25 cellular contexts compared by ENCODE assay signal in the genomic region with DNA sequence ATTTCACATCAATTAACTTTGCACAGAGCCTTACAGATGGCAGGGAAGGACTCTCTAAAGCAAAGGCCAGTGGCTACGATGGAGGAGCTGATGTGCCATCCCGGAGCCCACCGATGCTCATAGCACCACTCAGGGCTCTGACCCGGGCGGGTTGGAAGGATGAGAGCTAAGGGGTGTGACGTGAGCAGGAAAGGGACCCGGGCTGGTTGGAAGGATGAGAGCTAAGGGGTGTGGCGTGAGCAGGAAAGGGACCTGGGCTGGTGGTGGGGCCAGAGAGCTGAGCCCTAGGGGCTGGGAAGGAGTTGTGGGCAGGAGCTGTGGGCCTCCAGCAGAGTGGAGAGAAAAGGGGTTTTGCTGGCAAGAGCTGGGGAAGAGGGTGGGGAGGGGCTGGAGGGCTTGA. TPM values are rescaled to one million over a fixed set of nuclear protein-coding genes. Genes with fewer than 3 reads are reported as not detected.
A peak's percentile ranks its signal among the peaks of the same experiment; 100 is the strongest.
DNase-seq lines count a peak whose midpoint lies in the region; ATAC-seq, FAIRE-seq and TF ChIP-seq lines count a peak whose summit lies in the region.
"Had no signal": no experiment of that assay in that cellular context is flagged by ENCODE, and none has a peak within 500 bp of the region (broad histone marks: within the 10 kb centered on the region; RNA-seq: fewer than 3 reads in every experiment).

No MANE protein-coding gene starts in this region.

- H3K9me2 ChIP-seq in MM.1S (replicated peaks; ENCODE audit: insufficient read depth, low read length) = no peaks in the 10 kb centered on the region

- no TSS peak for BruUV-seq in Caco-2 (replicated peaks; lab: Mats Ljungman, UMichigan)

- no peaks in the 10 kb centered on the region for H3F3A ChIP-seq in MM.1S (ENCODE audit: insufficient read depth, low read length)

- H3K4me3 ChIP-seq in astrocyte (ENCODE audit: insufficient read depth, low read depth, low read length) (no peak overlapping the region), Caco-2 (ENCODE audit: low read depth, low read length) (no peak overlapping the region), MM.1S (ENCODE audit: low read length) (no peak overlapping the region)
- H3K4me3 ChIP-seq: sigmoid colon, tibial artery had no signal

- no peak overlapping the region for H3K4me3 Mint-ChIP-seq in T-helper 1 cell treated with Interleukin-12 subunit alpha and Interleukin-12 subunit beta and Interleukin-4 antibody, amounts not matched to agents 30 μg/mL and 1 μg/mL, for 36 hours
- H3K4me3 Mint-ChIP-seq in CD4-positive, alpha-beta T cell = peak overlapping the region; percentile 42
- H3K4me3 Mint-ChIP-seq in astrocyte (ENCODE audit: unreplicated experiment) = no peak overlapping the region
- H3K4me3 Mint-ChIP-seq in nephron = peak overlapping the region; percentile 33 to 54 (median 41)
- H3K4me3 Mint-ChIP-seq in Caco-2 (ENCODE audit: unreplicated experiment) = no peak overlapping the region
- H3K4me3 Mint-ChIP-seq: activated CD8-positive, alpha-beta memory T cell treated with anti-CD3 and anti-CD28 coated beads, Interleukin-2, amount 10 ng/mL, durations not matched to agents 7 days and 5 days; nephron progenitor cell had no signal

- TF ChIP-seq CTCF in CD4-positive, alpha-beta T cell (IDR thresholded peaks at IDR 0.05) = no peak
- TF ChIP-seq CTCF in astrocyte (IDR thresholded peaks at IDR 0.05; ENCODE audit: insufficient read depth, low read depth, low read length) = no peak
- no peak for TF ChIP-seq CTCF in nephron (IDR thresholded peaks at IDR 0.05; ENCODE audit: unreplicated experiment in 3 of 3)
- no peak for TF ChIP-seq CTCF in Caco-2 (IDR thresholded peaks at IDR 0.05; ENCODE audit: insufficient read depth in 1 of 2, low read depth in 1 of 2, low read length in 1 of 2, severe bottlenecking in 1 of 2, unreplicated experiment in 1 of 2)
- TF ChIP-seq CTCF in MM.1S (IDR thresholded peaks at IDR 0.05; ENCODE audit: low read length) = no peak

- H3K36me3 ChIP-seq in astrocyte (ENCODE audit: insufficient read depth, low read length) = no peaks in the 10 kb centered on the region
- H3K36me3 ChIP-seq in Caco-2 (ENCODE audit: control insufficient read depth, insufficient read depth, low read length) = no peaks in the 10 kb centered on the region
- no peaks in the 10 kb centered on the region for H3K36me3 ChIP-seq in MM.1S (replicated peaks; ENCODE audit: insufficient read depth, low read length)
- H3K36me3 ChIP-seq: sigmoid colon, tibial artery had no signal

- H3K27me3 ChIP-seq in CD4-positive, alpha-beta T cell (ENCODE audit: control insufficient read depth, insufficient read depth, low read length) = no peaks in the 10 kb centered on the region
- H3K27me3 ChIP-seq in astrocyte (ENCODE audit: insufficient read depth, low read length) = peaks cover 21% of the 10 kb centered on the region
- no peaks in the 10 kb centered on the region for H3K27me3 ChIP-seq in Caco-2 (replicated peaks; ENCODE audit: control insufficient read depth, insufficient read depth, low read length)
- H3K27me3 ChIP-seq in MM.1S (replicated peaks; ENCODE audit: insufficient read depth, low read length) = peaks cover 43% of the 10 kb centered on the region

- H3K79me2 ChIP-seq in astrocyte (ENCODE audit: insufficient read depth, low read length) = peaks cover 6% of the 10 kb centered on the region
- H3K79me2 ChIP-seq in MM.1S (ENCODE audit: low read length) = peaks cover 5% of the 10 kb centered on the region

- POLR2A ChIA-PET in CD4-positive, alpha-beta T cell (lab: Charles Lee) = interaction anchor here (1.4 to 4.6 kb wide), 3 partner anchors 9 to 56 kb away, joined by 4 to 69 read pairs (median 11); no protein-coding TSS in a partner anchor
- POLR2A ChIA-PET in Caco-2 (lab: Charles Lee) = interaction anchor here (0.6 kb wide), 1 partner anchor 56 kb away, joined by 8 read pairs; no protein-coding TSS in a partner anchor

- H3K27me3 Mint-ChIP-seq in T-helper 1 cell treated with Interleukin-12 subunit alpha and Interleukin-12 subunit beta and Interleukin-4 antibody, amounts not matched to agents 30 μg/mL and 1 μg/mL, for 36 hours (ENCODE audit: low read depth) = no peaks in the 10 kb centered on the region
- H3K27me3 Mint-ChIP-seq in CD4-positive, alpha-beta T cell = no peaks in the 10 kb centered on the region
- H3K27me3 Mint-ChIP-seq in astrocyte (ENCODE audit: low read depth, unreplicated experiment) (peaks cover 31% of the 10 kb centered on the region), nephron (ENCODE audit: low read depth) (peaks cover 36% of the 10 kb centered on the region), Caco-2 (ENCODE audit: insufficient read depth, unreplicated experiment) (peaks cover 8% of the 10 kb centered on the region)
- H3K27me3 Mint-ChIP-seq: activated CD8-positive, alpha-beta memory T cell treated with anti-CD3 and anti-CD28 coated beads, Interleukin-2, amount 10 ng/mL, durations not matched to agents 7 days and 5 days; stimulated activated naive CD8-positive, alpha-beta T cell treated with anti-CD3 and anti-CD28 coated beads, Interleukin-15, amount 100 ng/mL, for 72 hours had no signal

- intact Hi-C loops in CD4-positive, alpha-beta T cell (cut with DNase I, micrococcal nuclease) = loop anchor here (5.0 kb wide), 2 partner anchors 39 to 299 kb away; no protein-coding TSS in a partner anchor
- intact Hi-C loops in Caco-2 (cut with micrococcal nuclease; ENCODE audit: unreplicated experiment) = no loop called here

- H3K9me3 ChIP-seq in CD4-positive, alpha-beta T cell (ENCODE audit: control insufficient read depth, low read length) = no peaks in the 10 kb centered on the region
- peaks cover 4% of the 10 kb centered on the region for H3K9me3 ChIP-seq in astrocyte (ENCODE audit: insufficient read depth, low read depth, low read length)
- no peaks in the 10 kb centered on the region for H3K9me3 ChIP-seq in Caco-2
- no peaks in the 10 kb centered on the region for H3K9me3 ChIP-seq in MM.1S (replicated peaks; ENCODE audit: insufficient read depth, low read length)
- H3K9me3 ChIP-seq: sigmoid colon, tibial artery had no signal

- H4K20me1 ChIP-seq in astrocyte (ENCODE audit: insufficient read depth, low read length) = peaks cover 5% of the 10 kb centered on the region
- no peaks in the 10 kb centered on the region for H4K20me1 ChIP-seq in MM.1S (ENCODE audit: insufficient read depth, low read length)

- H2AFZ ChIP-seq in astrocyte (ENCODE audit: low read depth, low read length) (no peak overlapping the region), MM.1S (ENCODE audit: low read length) (no peak overlapping the region)

- H3K36me3 Mint-ChIP-seq in T-helper 1 cell treated with Interleukin-12 subunit alpha and Interleukin-12 subunit beta and Interleukin-4 antibody, amounts not matched to agents 30 μg/mL and 1 μg/mL, for 36 hours (ENCODE audit: low read depth) = peaks cover 2% of the 10 kb centered on the region
- peaks cover 3% of the 10 kb centered on the region for H3K36me3 Mint-ChIP-seq in CD4-positive, alpha-beta T cell (ENCODE audit: low read depth)
- H3K36me3 Mint-ChIP-seq in astrocyte (ENCODE audit: low read depth, unreplicated experiment) (no peaks in the 10 kb centered on the region), nephron (ENCODE audit: low read depth) (no peaks in the 10 kb centered on the region), Caco-2 (ENCODE audit: insufficient read depth, unreplicated experiment) (no peaks in the 10 kb centered on the region)
- H3K36me3 Mint-ChIP-seq: activated CD8-positive, alpha-beta memory T cell treated with anti-CD3 and anti-CD28 coated beads, Interleukin-2, amount 10 ng/mL, durations not matched to agents 7 days and 5 days had no signal

- DNase-seq in T-helper 1 cell (no peak), astrocyte (ENCODE audit: low read depth) (no peak), Caco-2 (no peak), MM.1S (no peak)
- DNase-seq in CD4-positive, alpha-beta T cell = no peak
- DNase-seq: activated CD4-positive, CD25-positive, alpha-beta regulatory T cell treated with anti-CD3 and anti-CD28 coated beads, Interleukin-2, amount 50 U/mL, for 72 hours; activated CD8-positive, alpha-beta memory T cell treated with anti-CD3 and anti-CD28 coated beads, Interleukin-2, amount 10 ng/mL, durations not matched to agents 7 days and 5 days; activated T-cell treated with anti-CD3 and anti-CD28 coated beads, Interleukin-2, amount 50 U/mL, for 72 hours; DMS53; KG1; NCI-H1436; NCI-H2107; NCI-H446 treated with DMSO at 0.1 percent for 48 hours; nephron progenitor cell; sigmoid colon; stimulated activated naive CD8-positive, alpha-beta T cell treated with anti-CD3 and anti-CD28 coated beads, Interleukin-15, amount 100 ng/mL, for 72 hours; tibial artery had no signal

- H3K4me2 ChIP-seq in astrocyte (ENCODE audit: low read length) (no peak overlapping the region), MM.1S (ENCODE audit: low read depth, low read length) (no peak overlapping the region)

- H3K9me3 Mint-ChIP-seq in T-helper 1 cell treated with Interleukin-12 subunit alpha and Interleukin-12 subunit beta and Interleukin-4 antibody, amounts not matched to agents 30 μg/mL and 1 μg/mL, for 36 hours = no peaks in the 10 kb centered on the region
- no peaks in the 10 kb centered on the region for H3K9me3 Mint-ChIP-seq in CD4-positive, alpha-beta T cell
- H3K9me3 Mint-ChIP-seq in astrocyte (ENCODE audit: unreplicated experiment) = no peaks in the 10 kb centered on the region
- H3K9me3 Mint-ChIP-seq in nephron = no peaks in the 10 kb centered on the region
- no peaks in the 10 kb centered on the region for H3K9me3 Mint-ChIP-seq in Caco-2 (ENCODE audit: unreplicated experiment)
- H3K9me3 Mint-ChIP-seq: activated naive CD4-positive, alpha-beta T cell treated with anti-CD3 and anti-CD28 coated beads, Interleukin-2, amount 50 U/mL, for 72 hours; activated T-cell treated with anti-CD3 and anti-CD28 coated beads, Interleukin-2, amount 50 U/mL, for 72 hours; nephron progenitor cell had no signal

- H3K27ac Mint-ChIP-seq in T-helper 1 cell treated with Interleukin-12 subunit alpha and Interleukin-12 subunit beta and Interleukin-4 antibody, amounts not matched to agents 30 μg/mL and 1 μg/mL, for 36 hours = peak overlapping the region; percentile 65
- peak overlapping the region; percentile 81 for H3K27ac Mint-ChIP-seq in CD4-positive, alpha-beta T cell
- peak overlapping the region; percentile 27 for H3K27ac Mint-ChIP-seq in astrocyte (ENCODE audit: unreplicated experiment)
- H3K27ac Mint-ChIP-seq in nephron = no peak overlapping the region
- H3K27ac Mint-ChIP-seq in Caco-2 (ENCODE audit: unreplicated experiment) = no peak overlapping the region
- H3K27ac Mint-ChIP-seq: activated naive CD4-positive, alpha-beta T cell treated with anti-CD3 and anti-CD28 coated beads, Interleukin-2, amount 50 U/mL, for 72 hours; activated T-cell treated with anti-CD3 and anti-CD28 coated beads, Interleukin-2, amount 50 U/mL, for 72 hours; nephron progenitor cell had no signal

- no peak overlapping the region for H3K27ac ChIP-seq in CD4-positive, alpha-beta T cell (ENCODE audit: low read depth, low read length)
- H3K27ac ChIP-seq in astrocyte (ENCODE audit: low read depth, low read length) (no peak overlapping the region), MM.1S (ENCODE audit: low read length) (no peak overlapping the region)
- H3K27ac ChIP-seq: 22Rv1, epithelial cell of prostate, sigmoid colon, tibial artery had no signal

- no peak for FAIRE-seq in astrocyte (lab: Jason Lieb, UNC)
- FAIRE-seq: G401.6 had no signal

- CTCF ChIA-PET in CD4-positive, alpha-beta T cell (lab: Charles Lee) = no interaction called here
- CTCF ChIA-PET in Caco-2 (lab: Charles Lee) = no interaction called here

- H3K4me1 ChIP-seq in astrocyte (ENCODE audit: insufficient read depth, low read length) (peaks cover 5% of the 10 kb centered on the region), Caco-2 (peaks cover 9% of the 10 kb centered on the region; the same call in 1 of the 2 replicates), MM.1S (ENCODE audit: low read length) (peaks cover 7% of the 10 kb centered on the region; the same call in 1 of the 2 replicates)

- peaks cover 25% of the 10 kb centered on the region for H3K4me1 Mint-ChIP-seq in T-helper 1 cell treated with Interleukin-12 subunit alpha and Interleukin-12 subunit beta and Interleukin-4 antibody, amounts not matched to agents 30 μg/mL and 1 μg/mL, for 36 hours (ENCODE audit: low read depth)
- peaks cover 43% of the 10 kb centered on the region for H3K4me1 Mint-ChIP-seq in CD4-positive, alpha-beta T cell (ENCODE audit: low read depth)
- H3K4me1 Mint-ChIP-seq in astrocyte (ENCODE audit: low read depth, unreplicated experiment) = peaks cover 1% of the 10 kb centered on the region
- peaks cover 2% of the 10 kb centered on the region for H3K4me1 Mint-ChIP-seq in nephron
- no peaks in the 10 kb centered on the region for H3K4me1 Mint-ChIP-seq in Caco-2 (ENCODE audit: low read depth, unreplicated experiment)

- H3K9ac ChIP-seq in astrocyte (ENCODE audit: low read length) = no peak overlapping the region
- H3K9ac ChIP-seq in MM.1S (ENCODE audit: low read length) = no peak overlapping the region

- ATAC-seq in CD4-positive, alpha-beta T cell (ENCODE audit: poor library complexity) = no peak
- no peak for ATAC-seq in HG03097 (IDR thresholded peaks at IDR 0.05; ENCODE audit: low FRiP score, unreplicated experiment)
- ATAC-seq: activated CD8-positive, alpha-beta memory T cell treated with anti-CD3 and anti-CD28 coated beads, Interleukin-2, amount 10 ng/mL, durations not matched to agents 7 days and 5 days; activated naive CD4-positive, alpha-beta T cell treated with anti-CD3 and anti-CD28 coated beads, Interleukin-2, amount 50 U/mL, for 72 hours; activated T-cell treated with anti-CD3 and anti-CD28 coated beads, Interleukin-2, amount 50 U/mL, for 72 hours; left lobe of liver; stimulated activated naive CD8-positive, alpha-beta T cell treated with anti-CD3 and anti-CD28 coated beads, Interleukin-15, amount 100 ng/mL, for 72 hours had no signal

RNA-seq across cellular contexts. Expression of a gene that starts 3.8 kb away (rescaled TPM):
- total RNA-seq in CD4-positive, alpha-beta T cell = 10 to 100 TPM; 75.8 to 80.7 TPM
- 36.6 and 43.8 TPM in 2 replicates for total RNA-seq in astrocyte
- total RNA-seq in Caco-2 (2022) = 90.3 and 96.1 TPM in 2 replicates

Comparison
In these comparisons a context has a peak if more than half of its experiments do, and no peak if none do; other contexts are left out.
1. H3K27ac Mint-ChIP-seq: peak in T-helper 1 cell treated with Interleukin-12 subunit alpha and Interleukin-12 subunit beta and Interleukin-4 antibody, amounts not matched to agents 30 μg/mL and 1 μg/mL, for 36 hours (single experiment), CD4-positive, alpha-beta T cell (single experiment) and astrocyte (single experiment); none in nephron (0 of 3) and Caco-2 (single experiment).
2. H3K4me3 Mint-ChIP-seq: peak in CD4-positive, alpha-beta T cell (single experiment) and nephron (3 of 3); none in T-helper 1 cell treated with Interleukin-12 subunit alpha and Interleukin-12 subunit beta and Interleukin-4 antibody, amounts not matched to agents 30 μg/mL and 1 μg/mL, for 36 hours (single experiment), astrocyte (single experiment) and Caco-2 (single experiment).